29 cellular contexts compared by ENCODE assay signal in the genomic region with DNA sequence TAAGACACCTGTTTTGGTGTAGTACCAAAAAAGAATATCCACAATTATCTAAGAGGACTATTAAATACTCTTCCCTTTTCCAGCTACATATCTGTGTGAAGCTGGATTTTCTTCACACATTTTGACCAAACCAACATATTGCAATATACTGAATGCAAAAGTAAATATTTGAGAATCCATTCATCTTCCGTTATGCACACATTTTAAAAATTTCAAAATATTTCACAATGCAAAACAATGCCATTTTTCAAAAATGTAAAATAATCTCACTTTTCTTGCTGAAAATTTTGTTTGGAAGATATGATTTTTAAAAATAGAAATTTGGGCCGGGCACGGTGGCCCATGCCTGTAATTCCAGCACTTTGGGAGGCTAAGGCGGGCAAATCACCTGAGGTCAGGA.
"Had no signal": no experiment of that assay in that cellular context is flagged by ENCODE, and none has a peak within 500 bp of the region (broad histone marks: within the 10 kb centered on the region; RNA-seq: fewer than 3 reads in every experiment).

No MANE protein-coding gene starts in this region.

- ATAC-seq: activated CD4-positive, CD25-positive, alpha-beta regulatory T cell treated with anti-CD3 and anti-CD28 coated beads, Interleukin-2, amount 50 U/mL, for 24 hours; activated CD8-positive, alpha-beta T cell treated with anti-CD3 and anti-CD28 coated beads for 36 hours; activated T-cell treated with anti-CD3 and anti-CD28 coated beads, Interleukin-2, amount 50 U/mL, for 4 hours; activated T-helper 17 cell treated with anti-CD3 and anti-CD28 coated beads, Interleukin-2, amount 50 U/mL, for 72 hours; foreskin keratinocyte; gastrocnemius medialis; heart left ventricle had no signal

- H3K27ac ChIP-seq: ascending aorta, breast epithelium, cardiac muscle cell, esophagus muscularis mucosa, foreskin keratinocyte, gastrocnemius medialis, heart left ventricle, VCaP had no signal

- H3K4me3 ChIP-seq: ascending aorta, breast epithelium, cardiac muscle cell, esophagus muscularis mucosa, gastrocnemius medialis, heart left ventricle had no signal

- DNase-seq: activated B cell treated with CpG ODN at 0.5 μM for 24 hours; activated CD4-positive, alpha-beta T cell treated with anti-CD3 and anti-CD28 coated beads for 48 hours; activated CD4-positive, alpha-beta T cell treated with anti-CD3 and anti-CD28 coated beads, Interleukin-2, amount 50 U/mL, for 1 hour; activated CD4-positive, alpha-beta T cell treated with anti-CD3 and anti-CD28 coated beads, Interleukin-2, amount 50 U/mL, for 48 hours; activated CD8-positive, alpha-beta memory T cell treated with anti-CD3 and anti-CD28 coated beads for 24 hours; activated CD8-positive, alpha-beta T cell treated with anti-CD3 and anti-CD28 coated beads for 36 hours; activated effector memory CD4-positive, alpha-beta T cell treated with Interleukin-2 at 50 U/mL for 16 hours; activated gamma-delta T cell treated with Interleukin-2 at 50 U/mL for 16 hours; activated naive CD4-positive, alpha-beta T cell treated with anti-CD3 and anti-CD28 coated beads, Interleukin-2, amount 50 U/mL, for 16 hours; activated naive CD4-positive, alpha-beta T cell treated with Interleukin-2 at 50 U/mL for 16 hours; activated T-cell treated with anti-CD3 and anti-CD28 coated beads, Interleukin-2, amount 50 U/mL, for 4 hours; amniotic stem cell; cortex of kidney; dermis blood vessel endothelial cell; effector CD8-positive, alpha-beta T cell; foreskin keratinocyte; gastrocnemius medialis; glutamatergic neuron; heart left ventricle; T-helper 2 cell had no signal

- H3K36me3 ChIP-seq: ascending aorta, breast epithelium, cardiac muscle cell, esophagus muscularis mucosa, gastrocnemius medialis, heart left ventricle had no signal

- FAIRE-seq: colon, endometrium had no signal

- H3K9me3 ChIP-seq: breast epithelium, esophagus muscularis mucosa, gastrocnemius medialis, heart left ventricle had no signal

- H3K4me1 ChIP-seq: ascending aorta, breast epithelium, gastrocnemius medialis had no signal

- H3K27me3 ChIP-seq: ascending aorta, breast epithelium, cardiac muscle cell, esophagus muscularis mucosa, foreskin keratinocyte, gastrocnemius medialis, heart left ventricle had no signal
